16 cellular contexts compared by ENCODE assay signal in the genomic region with DNA sequence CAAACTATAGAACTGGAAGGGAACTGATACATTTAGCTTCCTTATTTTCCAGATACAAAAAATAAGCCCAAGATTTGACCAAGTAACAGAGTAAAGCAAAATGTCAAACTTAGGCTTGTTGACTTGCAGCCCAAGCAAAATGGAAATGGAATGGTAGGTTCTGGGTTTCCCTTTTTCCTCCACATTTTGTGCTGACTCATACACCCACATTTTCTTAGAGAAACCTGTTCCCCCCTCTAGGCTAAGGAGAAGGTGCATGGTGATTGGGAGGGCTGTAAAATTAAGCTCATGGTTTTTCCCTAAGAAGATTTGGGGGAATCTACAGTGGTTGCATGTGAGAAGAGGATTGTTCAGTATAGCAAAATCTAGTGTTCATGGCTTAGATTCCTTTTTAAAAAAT.
DNase-seq lines count a peak whose midpoint lies in the region; ATAC-seq and TF ChIP-seq lines count a peak whose summit lies in the region.
"Had no signal": no experiment of that assay in that cellular context is flagged by ENCODE, and none has a peak within 500 bp of the region (broad histone marks: within the 10 kb centered on the region; RNA-seq: fewer than 3 reads in every experiment).

No MANE protein-coding gene starts in this region.

- ATAC-seq in foreskin keratinocyte (peak; percentile 62), GM21367 (IDR thresholded peaks at IDR 0.05; ENCODE audit: unreplicated experiment) (no peak), HG03565 (IDR thresholded peaks at IDR 0.05; ENCODE audit: unreplicated experiment) (no peak), GM18870 (IDR thresholded peaks at IDR 0.05; ENCODE audit: unreplicated experiment) (no peak)

- DNase-seq in CD1c-positive myeloid dendritic cell (ENCODE audit: extremely low spot score) (peak; percentile 30), NB4 (ENCODE audit: low read depth) (peak; percentile 37), breast epithelium (ENCODE audit: low spot score in 2 of 2) (no peak), foreskin keratinocyte (peak in 1 of 2 donors; percentile 34), kidney glomerular epithelial cell (lab: John Stamatoyannopoulos, UW) (no peak)
- DNase-seq: C1 segment of cervical spinal cord, DMS79, KG1, NCI-H1417 treated with DMSO at 0.1 percent for 48 hours, NCI-H187 treated with DMSO at 0.1 percent for 48 hours, NCI-H2227 treated with DMSO at 0.1 percent for 48 hours, NCI-H510A treated with DMSO at 0.1 percent for 48 hours, PC-9 had no signal

- TF ChIP-seq POLR2A in NB4 (IDR thresholded peaks at IDR 0.05; ENCODE audit: extremely low read depth, insufficient read length) (no peak), breast epithelium (IDR thresholded peaks at IDR 0.05) (no peak)

- no peaks in the 10 kb centered on the region for H3K9me3 ChIP-seq in breast epithelium

- no peak for TF ChIP-seq CTCF in NB4 (IDR thresholded peaks at IDR 0.05; ENCODE audit: low read depth, low read length)
- TF ChIP-seq CTCF in breast epithelium (IDR thresholded peaks at IDR 0.05), result no peak
- TF ChIP-seq CTCF in foreskin keratinocyte (conservative IDR thresholded peaks at IDR 0.05), result no peak

- H3K4me3 ChIP-seq in NB4 (ENCODE audit: low read depth, low read length) (no peak overlapping the region), breast epithelium (no peak overlapping the region)
- H3K4me3 ChIP-seq: PC-9 had no signal

- intact Hi-C loops in breast epithelium (cut with DNase I; ENCODE audit: low total_unique reads), result no loop called here

- H3K27me3 ChIP-seq in breast epithelium (no peaks in the 10 kb centered on the region), foreskin keratinocyte (no peaks in the 10 kb centered on the region)

- H3K27ac ChIP-seq in breast epithelium (peak overlapping the region; percentile 20 to 48), foreskin keratinocyte (no peak overlapping the region)
- H3K27ac ChIP-seq: PC-9 had no signal

- H3K4me1 ChIP-seq in breast epithelium, result no peaks in the 10 kb centered on the region
- H3K4me1 ChIP-seq in foreskin keratinocyte, result peaks cover 20% of the 10 kb centered on the region

- H3K36me3 ChIP-seq in breast epithelium, result no peaks in the 10 kb centered on the region

Comparison
In these comparisons a context has a peak if more than half of its experiments do, and no peak if none do; other contexts are left out.
1. DNase-seq: peak in CD1c-positive myeloid dendritic cell (single experiment) and NB4 (single experiment); none in breast epithelium (0 of 2) and kidney glomerular epithelial cell (single experiment).